In genomic region chr2:188441288-188441947, GRCh38 we compare ENCODE assay signal across 2 cellular contexts.
TF ChIP-seq lines count a peak whose summit lies in the region.

No MANE protein-coding gene starts in this region.

TF ChIP-seq in GM23338, 12 proteins besides CTCF, POLR2A, EP300 and RAD21 (continued from another document):
- TF ChIP-seq REST (IDR thresholded peaks at IDR 0.05; ENCODE audit: unreplicated experiment) (no peak), EZH2phosphoT487 (IDR thresholded peaks at IDR 0.05; ENCODE audit: unreplicated experiment) (no peak), STAT1 (IDR thresholded peaks at IDR 0.05; ENCODE audit: unreplicated experiment) (no peak), ETS1 (IDR thresholded peaks at IDR 0.05) (no peak), POLR2AphosphoS5 (IDR thresholded peaks at IDR 0.05; ENCODE audit: low read depth) (no peak)
TF ChIP-seq in GM23338: peak in this region for 0.

TF ChIP-seq in H1, 55 proteins besides CTCF, POLR2A, EP300 and RAD21:
- TF ChIP-seq BACH1 (IDR thresholded peaks at IDR 0.05; ENCODE audit: low read length): no peak
- TF ChIP-seq CEBPB (IDR thresholded peaks at IDR 0.05; ENCODE audit: low read depth, low read length): 0 out of 2 replicates have a peak, but pooled peaks have one; percentile 25
